In the genomic region with DNA sequence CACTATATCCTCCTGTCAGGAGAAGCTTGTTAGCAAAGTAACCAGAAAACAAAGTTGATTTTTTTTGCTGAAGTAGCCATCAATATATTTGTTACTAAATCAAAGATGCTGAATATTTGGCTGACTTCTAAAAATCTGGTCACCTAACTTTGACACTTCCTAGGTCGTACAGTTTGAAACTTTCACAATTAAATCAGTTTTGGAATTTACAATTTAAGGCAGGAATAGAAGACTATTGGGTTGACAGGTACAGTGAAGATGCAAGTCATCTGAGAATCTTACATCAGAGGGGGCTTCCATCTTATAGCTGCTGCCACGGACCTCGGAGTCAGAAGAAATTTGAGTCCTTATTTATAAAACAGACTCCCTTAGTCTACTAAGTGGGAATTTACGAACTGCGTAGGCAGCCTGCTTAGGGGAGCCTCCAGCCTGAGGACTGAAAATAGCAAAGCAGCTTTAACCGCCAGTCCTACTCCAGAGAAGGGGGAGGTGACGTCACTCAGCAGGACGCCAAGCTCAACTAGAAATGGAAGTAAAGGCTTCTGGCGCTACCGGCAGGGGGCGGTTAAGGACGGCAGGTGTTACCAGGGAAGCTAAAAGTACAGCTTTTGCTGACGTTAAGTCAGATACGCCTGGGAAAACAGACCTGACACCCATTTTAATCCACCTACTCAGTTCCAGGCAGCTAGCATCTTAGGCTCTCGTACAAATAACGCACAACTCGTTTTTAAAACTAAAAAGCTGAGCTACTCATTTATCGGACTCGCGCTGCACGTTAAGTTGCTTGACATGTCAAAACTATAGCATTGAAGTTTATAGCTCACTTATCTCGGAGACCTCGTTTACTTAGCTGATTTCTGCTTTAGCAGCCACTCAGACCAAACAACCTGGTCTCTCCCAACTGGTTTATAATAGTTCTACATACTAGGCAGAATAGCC, we compare ENCODE assay signal across 1 cellular context.
TF ChIP-seq lines count a peak whose summit lies in the region.

No MANE protein-coding gene starts in this region.

TF ChIP-seq in HepG2, 621 proteins besides CTCF, POLR2A, EP300 and RAD21 (continued from another document and continues in another):
- TF ChIP-seq, protein P1, sequence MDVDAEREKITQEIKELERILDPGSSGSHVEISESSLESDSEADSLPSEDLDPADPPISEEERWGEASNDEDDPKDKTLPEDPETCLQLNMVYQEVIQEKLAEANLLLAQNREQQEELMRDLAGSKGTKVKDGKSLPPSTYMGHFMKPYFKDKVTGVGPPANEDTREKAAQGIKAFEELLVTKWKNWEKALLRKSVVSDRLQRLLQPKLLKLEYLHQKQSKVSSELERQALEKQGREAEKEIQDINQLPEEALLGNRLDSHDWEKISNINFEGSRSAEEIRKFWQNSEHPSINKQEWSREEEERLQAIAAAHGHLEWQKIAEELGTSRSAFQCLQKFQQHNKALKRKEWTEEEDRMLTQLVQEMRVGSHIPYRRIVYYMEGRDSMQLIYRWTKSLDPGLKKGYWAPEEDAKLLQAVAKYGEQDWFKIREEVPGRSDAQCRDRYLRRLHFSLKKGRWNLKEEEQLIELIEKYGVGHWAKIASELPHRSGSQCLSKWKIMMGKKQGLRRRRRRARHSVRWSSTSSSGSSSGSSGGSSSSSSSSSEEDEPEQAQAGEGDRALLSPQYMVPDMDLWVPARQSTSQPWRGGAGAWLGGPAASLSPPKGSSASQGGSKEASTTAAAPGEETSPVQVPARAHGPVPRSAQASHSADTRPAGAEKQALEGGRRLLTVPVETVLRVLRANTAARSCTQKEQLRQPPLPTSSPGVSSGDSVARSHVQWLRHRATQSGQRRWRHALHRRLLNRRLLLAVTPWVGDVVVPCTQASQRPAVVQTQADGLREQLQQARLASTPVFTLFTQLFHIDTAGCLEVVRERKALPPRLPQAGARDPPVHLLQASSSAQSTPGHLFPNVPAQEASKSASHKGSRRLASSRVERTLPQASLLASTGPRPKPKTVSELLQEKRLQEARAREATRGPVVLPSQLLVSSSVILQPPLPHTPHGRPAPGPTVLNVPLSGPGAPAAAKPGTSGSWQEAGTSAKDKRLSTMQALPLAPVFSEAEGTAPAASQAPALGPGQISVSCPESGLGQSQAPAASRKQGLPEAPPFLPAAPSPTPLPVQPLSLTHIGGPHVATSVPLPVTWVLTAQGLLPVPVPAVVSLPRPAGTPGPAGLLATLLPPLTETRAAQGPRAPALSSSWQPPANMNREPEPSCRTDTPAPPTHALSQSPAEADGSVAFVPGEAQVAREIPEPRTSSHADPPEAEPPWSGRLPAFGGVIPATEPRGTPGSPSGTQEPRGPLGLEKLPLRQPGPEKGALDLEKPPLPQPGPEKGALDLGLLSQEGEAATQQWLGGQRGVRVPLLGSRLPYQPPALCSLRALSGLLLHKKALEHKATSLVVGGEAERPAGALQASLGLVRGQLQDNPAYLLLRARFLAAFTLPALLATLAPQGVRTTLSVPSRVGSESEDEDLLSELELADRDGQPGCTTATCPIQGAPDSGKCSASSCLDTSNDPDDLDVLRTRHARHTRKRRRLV (CRISPR knock-in tag; IDR thresholded peaks at IDR 0.05): peak; percentile 49; the same call in 1 of the 2 replicates
- TF ChIP-seq, protein P2, sequence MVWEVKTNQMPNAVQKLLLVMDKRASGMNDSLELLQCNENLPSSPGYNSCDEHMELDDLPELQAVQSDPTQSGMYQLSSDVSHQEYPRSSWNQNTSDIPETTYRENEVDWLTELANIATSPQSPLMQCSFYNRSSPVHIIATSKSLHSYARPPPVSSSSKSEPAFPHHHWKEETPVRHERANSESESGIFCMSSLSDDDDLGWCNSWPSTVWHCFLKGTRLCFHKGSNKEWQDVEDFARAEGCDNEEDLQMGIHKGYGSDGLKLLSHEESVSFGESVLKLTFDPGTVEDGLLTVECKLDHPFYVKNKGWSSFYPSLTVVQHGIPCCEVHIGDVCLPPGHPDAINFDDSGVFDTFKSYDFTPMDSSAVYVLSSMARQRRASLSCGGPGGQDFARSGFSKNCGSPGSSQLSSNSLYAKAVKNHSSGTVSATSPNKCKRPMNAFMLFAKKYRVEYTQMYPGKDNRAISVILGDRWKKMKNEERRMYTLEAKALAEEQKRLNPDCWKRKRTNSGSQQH (CRISPR knock-in tag; IDR thresholded peaks at IDR 0.05; ENCODE audit: low read depth): peak; percentile 53; the same call in 1 of the 2 replicates
- TF ChIP-seq MEIS1 (CRISPR knock-in tag; IDR thresholded peaks at IDR 0.05; ENCODE audit: borderline replicate concordance) (peak; percentile 86), YEATS2 (CRISPR knock-in tag; IDR thresholded peaks at IDR 0.05; ENCODE audit: borderline replicate concordance) (0 out of 2 replicates have a peak, but pooled peaks have one; percentile 32), TBL1XR1 (IDR thresholded peaks at IDR 0.05; ENCODE audit: borderline replicate concordance, low read length, partially characterized antibody) (peak; percentile 76), HDAC1 (CRISPR knock-in tag; IDR thresholded peaks at IDR 0.05) (peak; percentile 49; the same call in 1 of the 2 replicates), ZNF549 (CRISPR knock-in tag; IDR thresholded peaks at IDR 0.05) (no peak), SMAD1 (CRISPR knock-in tag; IDR thresholded peaks at IDR 0.05; ENCODE audit: borderline replicate concordance, low read depth) (no peak), KAT7 (CRISPR knock-in tag; IDR thresholded peaks at IDR 0.05; ENCODE audit: borderline replicate concordance) (0 out of 2 replicates have a peak, but pooled peaks have one; percentile 30), PHF21A (CRISPR knock-in tag; IDR thresholded peaks at IDR 0.05) (no peak), KDM4B (CRISPR knock-in tag; IDR thresholded peaks at IDR 0.05) (peak; percentile 63; the same call in 1 of the 2 replicates), HMG20A (CRISPR knock-in tag; IDR thresholded peaks at IDR 0.05; ENCODE audit: borderline replicate concordance) (0 out of 2 replicates have a peak, but pooled peaks have one; percentile 14), ZNF780A (CRISPR knock-in tag; IDR thresholded peaks at IDR 0.05) (0 out of 2 replicates have a peak, but pooled peaks have one; percentile 49), RXRB (CRISPR knock-in tag; IDR thresholded peaks at IDR 0.05; ENCODE audit: borderline replicate concordance) (0 out of 2 replicates have a peak, but pooled peaks have one; percentile 41), RFX1 (IDR thresholded peaks at IDR 0.05) (no peak), SP1 (IDR thresholded peaks at IDR 0.05) (no peak), SP1 (CRISPR knock-in tag; IDR thresholded peaks at IDR 0.05) (peak; percentile 46; the same call in 1 of the 2 replicates), KLF9 (CRISPR knock-in tag; IDR thresholded peaks at IDR 0.05; ENCODE audit: low read depth) (no peak), SMAD9 (CRISPR knock-in tag; IDR thresholded peaks at IDR 0.05) (no peak), ELF3 (CRISPR knock-in tag; IDR thresholded peaks at IDR 0.05) (peak; percentile 64; the same call in 1 of the 2 replicates), SMC3 (IDR thresholded peaks at IDR 0.05; ENCODE audit: low read length) (peak; percentile 83), CREB1 (IDR thresholded peaks at IDR 0.05) (peak; percentile 99), CREB1 (CRISPR knock-in tag; IDR thresholded peaks at IDR 0.05) (peak; percentile 94), PRPF4 (IDR thresholded peaks at IDR 0.05; ENCODE audit: low read depth, low read length, poor library complexity, severe bottlenecking) (no peak), ARNTL (CRISPR knock-in tag; IDR thresholded peaks at IDR 0.05) (no peak), HNRNPUL1 (IDR thresholded peaks at IDR 0.05; ENCODE audit: low read depth, low read length) (no peak), TARDBP (CRISPR knock-in tag; IDR thresholded peaks at IDR 0.05) (peak; percentile 24; the same call in 1 of the 2 replicates), KAT2B (IDR thresholded peaks at IDR 0.05; ENCODE audit: borderline replicate concordance, low read depth, low read length) (no peak), KAT8 (CRISPR knock-in tag; IDR thresholded peaks at IDR 0.05) (0 out of 2 replicates have a peak, but pooled peaks have one; percentile 49), ZMYM3 (CRISPR knock-in tag; IDR thresholded peaks at IDR 0.05) (peak; percentile 71; the same call in 1 of the 2 replicates), NFKBIZ (CRISPR knock-in tag; IDR thresholded peaks at IDR 0.05) (no peak), MAFG (CRISPR knock-in tag; IDR thresholded peaks at IDR 0.05) (no peak), ZC3H4 (CRISPR knock-in tag; IDR thresholded peaks at IDR 0.05; ENCODE audit: borderline replicate concordance) (peak; percentile 54; the same call in 1 of the 2 replicates), BHLHE40 (IDR thresholded peaks at IDR 0.05; ENCODE audit: low read length) (0 out of 2 replicates have a peak, but pooled peaks have one; percentile 29), ELF1 (CRISPR knock-in tag; IDR thresholded peaks at IDR 0.05) (peak; percentile 39; the same call in 1 of the 2 replicates)
- TF ChIP-seq, protein P3, sequence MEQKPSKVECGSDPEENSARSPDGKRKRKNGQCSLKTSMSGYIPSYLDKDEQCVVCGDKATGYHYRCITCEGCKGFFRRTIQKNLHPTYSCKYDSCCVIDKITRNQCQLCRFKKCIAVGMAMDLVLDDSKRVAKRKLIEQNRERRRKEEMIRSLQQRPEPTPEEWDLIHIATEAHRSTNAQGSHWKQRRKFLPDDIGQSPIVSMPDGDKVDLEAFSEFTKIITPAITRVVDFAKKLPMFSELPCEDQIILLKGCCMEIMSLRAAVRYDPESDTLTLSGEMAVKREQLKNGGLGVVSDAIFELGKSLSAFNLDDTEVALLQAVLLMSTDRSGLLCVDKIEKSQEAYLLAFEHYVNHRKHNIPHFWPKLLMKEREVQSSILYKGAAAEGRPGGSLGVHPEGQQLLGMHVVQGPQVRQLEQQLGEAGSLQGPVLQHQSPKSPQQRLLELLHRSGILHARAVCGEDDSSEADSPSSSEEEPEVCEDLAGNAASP (CRISPR knock-in tag; IDR thresholded peaks at IDR 0.05; ENCODE audit: borderline replicate concordance): peak; percentile 54; the same call in 1 of the 2 replicates
- TF ChIP-seq, protein P4, sequence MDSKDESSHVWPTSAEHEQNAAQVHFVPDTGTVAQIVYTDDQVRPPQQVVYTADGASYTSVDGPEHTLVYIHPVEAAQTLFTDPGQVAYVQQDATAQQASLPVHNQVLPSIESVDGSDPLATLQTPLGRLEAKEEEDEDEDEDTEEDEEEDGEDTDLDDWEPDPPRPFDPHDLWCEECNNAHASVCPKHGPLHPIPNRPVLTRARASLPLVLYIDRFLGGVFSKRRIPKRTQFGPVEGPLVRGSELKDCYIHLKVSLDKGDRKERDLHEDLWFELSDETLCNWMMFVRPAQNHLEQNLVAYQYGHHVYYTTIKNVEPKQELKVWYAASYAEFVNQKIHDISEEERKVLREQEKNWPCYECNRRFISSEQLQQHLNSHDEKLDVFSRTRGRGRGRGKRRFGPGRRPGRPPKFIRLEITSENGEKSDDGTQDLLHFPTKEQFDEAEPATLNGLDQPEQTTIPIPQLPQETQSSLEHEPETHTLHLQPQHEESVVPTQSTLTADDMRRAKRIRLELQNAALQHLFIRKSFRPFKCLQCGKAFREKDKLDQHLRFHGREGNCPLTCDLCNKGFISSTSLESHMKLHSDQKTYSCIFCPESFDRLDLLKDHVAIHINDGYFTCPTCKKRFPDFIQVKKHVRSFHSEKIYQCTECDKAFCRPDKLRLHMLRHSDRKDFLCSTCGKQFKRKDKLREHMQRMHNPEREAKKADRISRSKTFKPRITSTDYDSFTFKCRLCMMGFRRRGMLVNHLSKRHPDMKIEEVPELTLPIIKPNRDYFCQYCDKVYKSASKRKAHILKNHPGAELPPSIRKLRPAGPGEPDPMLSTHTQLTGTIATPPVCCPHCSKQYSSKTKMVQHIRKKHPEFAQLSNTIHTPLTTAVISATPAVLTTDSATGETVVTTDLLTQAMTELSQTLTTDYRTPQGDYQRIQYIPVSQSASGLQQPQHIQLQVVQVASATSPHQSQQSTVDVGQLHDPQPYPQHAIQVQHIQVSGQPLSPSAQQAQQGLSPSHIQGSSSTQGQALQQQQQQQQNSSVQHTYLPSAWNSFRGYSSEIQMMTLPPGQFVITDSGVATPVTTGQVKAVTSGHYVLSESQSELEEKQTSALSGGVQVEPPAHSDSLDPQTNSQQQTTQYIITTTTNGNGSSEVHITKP (CRISPR knock-in tag; IDR thresholded peaks at IDR 0.05; ENCODE audit: low read depth): 0 out of 2 replicates have a peak, but pooled peaks have one; percentile 62
- TF ChIP-seq, protein P5, sequence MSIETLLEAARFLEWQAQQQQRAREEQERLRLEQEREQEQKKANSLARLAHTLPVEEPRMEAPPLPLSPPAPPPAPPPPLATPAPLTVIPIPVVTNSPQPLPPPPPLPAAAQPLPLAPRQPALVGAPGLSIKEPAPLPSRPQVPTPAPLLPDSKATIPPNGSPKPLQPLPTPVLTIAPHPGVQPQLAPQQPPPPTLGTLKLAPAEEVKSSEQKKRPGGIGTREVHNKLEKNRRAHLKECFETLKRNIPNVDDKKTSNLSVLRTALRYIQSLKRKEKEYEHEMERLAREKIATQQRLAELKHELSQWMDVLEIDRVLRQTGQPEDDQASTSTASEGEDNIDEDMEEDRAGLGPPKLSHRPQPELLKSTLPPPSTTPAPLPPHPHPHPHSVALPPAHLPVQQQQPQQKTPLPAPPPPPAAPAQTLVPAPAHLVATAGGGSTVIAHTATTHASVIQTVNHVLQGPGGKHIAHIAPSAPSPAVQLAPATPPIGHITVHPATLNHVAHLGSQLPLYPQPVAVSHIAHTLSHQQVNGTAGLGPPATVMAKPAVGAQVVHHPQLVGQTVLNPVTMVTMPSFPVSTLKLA (IDR thresholded peaks at IDR 0.05): no peak
- TF ChIP-seq, protein P6, sequence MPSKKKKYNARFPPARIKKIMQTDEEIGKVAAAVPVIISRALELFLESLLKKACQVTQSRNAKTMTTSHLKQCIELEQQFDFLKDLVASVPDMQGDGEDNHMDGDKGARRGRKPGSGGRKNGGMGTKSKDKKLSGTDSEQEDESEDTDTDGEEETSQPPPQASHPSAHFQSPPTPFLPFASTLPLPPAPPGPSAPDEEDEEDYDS (CRISPR knock-in tag; IDR thresholded peaks at IDR 0.05): 0 out of 2 replicates have a peak, but pooled peaks have one; percentile 41
- TF ChIP-seq, protein P7, sequence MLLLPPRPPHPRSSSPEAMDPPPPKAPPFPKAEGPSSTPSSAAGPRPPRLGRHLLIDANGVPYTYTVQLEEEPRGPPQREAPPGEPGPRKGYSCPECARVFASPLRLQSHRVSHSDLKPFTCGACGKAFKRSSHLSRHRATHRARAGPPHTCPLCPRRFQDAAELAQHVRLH (CRISPR knock-in tag; IDR thresholded peaks at IDR 0.05; ENCODE audit: borderline replicate concordance, low read depth): peak; percentile 85
- TF ChIP-seq, protein P8, sequence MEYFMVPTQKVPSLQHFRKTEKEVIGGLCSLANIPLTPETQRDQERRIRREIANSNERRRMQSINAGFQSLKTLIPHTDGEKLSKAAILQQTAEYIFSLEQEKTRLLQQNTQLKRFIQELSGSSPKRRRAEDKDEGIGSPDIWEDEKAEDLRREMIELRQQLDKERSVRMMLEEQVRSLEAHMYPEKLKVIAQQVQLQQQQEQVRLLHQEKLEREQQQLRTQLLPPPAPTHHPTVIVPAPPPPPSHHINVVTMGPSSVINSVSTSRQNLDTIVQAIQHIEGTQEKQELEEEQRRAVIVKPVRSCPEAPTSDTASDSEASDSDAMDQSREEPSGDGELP (IDR thresholded peaks at IDR 0.05; ENCODE audit: borderline replicate concordance, low read depth): peak; percentile 43; the same call in 1 of the 2 replicates
